ENCODE assay signal across 1 cellular context in the genomic region with DNA sequence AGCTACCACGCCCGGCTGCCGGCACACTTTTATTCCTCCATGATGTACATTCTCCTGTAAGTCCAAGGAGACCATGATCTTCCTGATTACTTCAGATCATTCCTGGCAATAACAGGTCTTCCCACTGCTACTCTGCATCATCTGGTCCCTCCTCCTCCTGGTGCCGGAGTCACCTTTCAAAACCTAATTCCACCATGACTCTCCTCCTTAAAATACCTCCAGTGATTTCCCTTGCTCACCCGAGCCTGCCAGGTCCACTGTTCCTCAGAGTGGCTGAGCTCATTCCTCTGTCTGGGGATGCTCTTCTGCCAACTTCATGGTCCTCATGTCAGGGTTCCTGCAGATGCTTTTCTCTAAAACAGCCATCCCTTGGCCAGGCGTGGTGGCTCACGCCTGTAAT.
TF ChIP-seq lines count a peak whose summit lies in the region.

No MANE protein-coding gene starts in this region.

TF ChIP-seq in SK-N-SH treated with all-trans-retinoic acid at 6 μM for 48 hours, 23 proteins besides CTCF, POLR2A, EP300 and RAD21 (continued from another document):
- TF ChIP-seq, protein P1, sequence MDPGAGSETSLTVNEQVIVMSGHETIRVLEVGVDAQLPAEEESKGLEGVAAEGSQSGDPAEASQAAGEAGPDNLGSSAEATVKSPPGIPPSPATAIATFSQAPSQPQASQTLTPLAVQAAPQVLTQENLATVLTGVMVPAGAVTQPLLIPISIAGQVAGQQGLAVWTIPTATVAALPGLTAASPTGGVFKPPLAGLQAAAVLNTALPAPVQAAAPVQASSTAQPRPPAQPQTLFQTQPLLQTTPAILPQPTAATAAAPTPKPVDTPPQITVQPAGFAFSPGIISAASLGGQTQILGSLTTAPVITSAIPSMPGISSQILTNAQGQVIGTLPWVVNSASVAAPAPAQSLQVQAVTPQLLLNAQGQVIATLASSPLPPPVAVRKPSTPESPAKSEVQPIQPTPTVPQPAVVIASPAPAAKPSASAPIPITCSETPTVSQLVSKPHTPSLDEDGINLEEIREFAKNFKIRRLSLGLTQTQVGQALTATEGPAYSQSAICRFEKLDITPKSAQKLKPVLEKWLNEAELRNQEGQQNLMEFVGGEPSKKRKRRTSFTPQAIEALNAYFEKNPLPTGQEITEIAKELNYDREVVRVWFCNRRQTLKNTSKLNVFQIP (CRISPR knock-in tag; IDR thresholded peaks at IDR 0.05; ENCODE audit: borderline replicate concordance, low read depth): no peak
- TF ChIP-seq ISL1 (CRISPR knock-in tag; IDR thresholded peaks at IDR 0.05): no peak
- TF ChIP-seq ZC3H10 (CRISPR knock-in tag; IDR thresholded peaks at IDR 0.05): no peak
